ENCODE assay signal across 8 cellular contexts in the genomic region with DNA sequence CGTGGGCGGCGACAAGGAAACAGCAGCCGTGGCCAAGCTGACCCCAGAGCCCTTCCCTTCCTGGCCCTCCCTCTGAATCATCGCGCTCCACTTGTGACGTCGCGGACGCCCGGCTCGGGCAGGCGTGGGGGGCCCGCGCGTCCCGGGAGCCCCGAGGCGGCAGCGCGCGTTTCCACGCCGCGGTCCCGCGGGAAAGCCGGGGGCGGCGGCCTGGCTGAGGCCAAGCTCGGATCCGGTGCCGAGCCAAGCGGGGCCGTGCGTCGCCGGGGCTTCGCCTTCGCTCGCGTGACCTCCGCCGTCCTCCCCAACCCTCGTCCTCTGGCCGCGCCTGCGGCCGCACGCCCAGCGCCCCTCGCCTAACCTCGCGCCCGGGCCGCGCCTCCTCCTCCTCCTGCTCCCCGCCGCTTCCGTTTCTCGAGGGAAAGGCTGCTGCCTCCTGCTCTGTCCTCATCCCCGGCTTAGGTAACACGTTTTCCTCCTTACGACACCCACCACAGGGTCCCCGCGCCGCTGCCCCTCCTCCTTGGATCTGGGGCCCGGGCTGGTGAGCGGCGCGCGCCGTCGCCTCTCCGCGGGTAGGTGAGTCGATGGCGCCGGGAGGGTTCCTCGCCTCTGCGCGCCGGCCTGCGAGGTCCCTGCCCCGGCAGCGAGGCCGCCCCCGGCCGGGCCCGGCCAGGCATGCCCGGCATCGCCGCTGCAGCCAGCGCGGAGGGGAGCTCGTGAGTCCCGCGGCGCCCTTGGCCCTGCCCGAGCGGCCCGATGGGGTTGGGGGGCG. TPM values are rescaled to one million over a fixed set of nuclear protein-coding genes. Genes with fewer than 3 reads are reported as not detected.
DNase-seq lines count a peak whose midpoint lies in the region; ATAC-seq and FAIRE-seq lines count a peak whose summit lies in the region.

A gene with protein sequence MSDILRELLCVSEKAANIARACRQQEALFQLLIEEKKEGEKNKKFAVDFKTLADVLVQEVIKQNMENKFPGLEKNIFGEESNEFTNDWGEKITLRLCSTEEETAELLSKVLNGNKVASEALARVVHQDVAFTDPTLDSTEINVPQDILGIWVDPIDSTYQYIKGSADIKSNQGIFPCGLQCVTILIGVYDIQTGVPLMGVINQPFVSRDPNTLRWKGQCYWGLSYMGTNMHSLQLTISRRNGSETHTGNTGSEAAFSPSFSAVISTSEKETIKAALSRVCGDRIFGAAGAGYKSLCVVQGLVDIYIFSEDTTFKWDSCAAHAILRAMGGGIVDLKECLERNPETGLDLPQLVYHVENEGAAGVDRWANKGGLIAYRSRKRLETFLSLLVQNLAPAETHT (plus strand): TSS at position 90 of the 775 bp plus-strand sequence. CDS start 16,514 bp downstream, outside the sequence.

- H2AFZ ChIP-seq in neuronal stem cell (ENCODE audit: low read length): peak within 1 kb of the TSS; percentile 99

- no peak for FAIRE-seq in urothelium cell line (lab: Jason Lieb, UNC)

- no peak within 1 kb of the TSS for H2BK120ac ChIP-seq in neuronal stem cell (ENCODE audit: low read depth, low read length)

- peak within 1 kb of the TSS; percentile 94 for H3K14ac ChIP-seq in neuronal stem cell (ENCODE audit: low read length)

- no CpG with 5 or more reads among the region's 103 CpGs for whole genome bisulfite sequencing in neuronal stem cell (ENCODE audit: extremely low coverage in 2 of 2, insufficient read length in 2 of 2, insufficient replicate concordance in 1 of 2), 2 donors

- ATAC-seq in GM19455 (IDR thresholded peaks at IDR 0.05; ENCODE audit: unreplicated experiment) (peak; percentile 64), HG03520 (IDR thresholded peaks at IDR 0.05; ENCODE audit: unreplicated experiment) (peak; percentile 49)
- ATAC-seq in activated naive CD4-positive, alpha-beta T cell treated with anti-CD3 and anti-CD28 coated beads, Interleukin-2, amount 50 U/mL, for 72 hours: peak; percentile 76 to 77

- peaks cover 0 to 4% (median 2%) of the 10 kb centered on the region in 3 experiments for H3K27me3 ChIP-seq in neuronal stem cell (ENCODE audit: control insufficient read depth in 3 of 3, insufficient read depth in 3 of 3, low read depth in 1 of 3, low read length in 3 of 3)

- H4K91ac ChIP-seq in neuronal stem cell (ENCODE audit: low read depth, low read length, poor library complexity): no peak within 1 kb of the TSS

- H3K4me1 ChIP-seq in neuronal stem cell (ENCODE audit: control insufficient read depth in 2 of 2, insufficient read depth in 1 of 2, low read depth in 1 of 2, low read length in 2 of 2): peaks cover 4 to 7% of the 10 kb centered on the region in 2 donors

- H2BK5ac ChIP-seq in neuronal stem cell (ENCODE audit: low read length): peak within 1 kb of the TSS; percentile 24

- H2BK12ac ChIP-seq in neuronal stem cell (ENCODE audit: low read length): peak within 1 kb of the TSS; percentile 90

- H3K36me3 Mint-ChIP-seq in activated naive CD4-positive, alpha-beta T cell treated with anti-CD3 and anti-CD28 coated beads, Interleukin-2, amount 50 U/mL, for 72 hours: peaks cover 0 to 6% of the 10 kb centered on the region in 2 donors

- no peaks in the 10 kb centered on the region for H3K9me3 ChIP-seq in neuronal stem cell (replicated peaks in 1 of 2; ENCODE audit: control insufficient read depth in 2 of 2, insufficient read depth in 1 of 2, low read depth in 1 of 2, low read length in 2 of 2)

- H2BK15ac ChIP-seq in neuronal stem cell (ENCODE audit: low read length): peak within 1 kb of the TSS; percentile 81

- H3K18ac ChIP-seq in neuronal stem cell (ENCODE audit: low read length): peak within 1 kb of the TSS; percentile 95

- H3K4ac ChIP-seq in neuronal stem cell (ENCODE audit: low read length): no peak within 1 kb of the TSS

- peak; percentile 14 for DNase-seq in DMS53 treated with DMSO at 0.1 percent for 48 hours (lab: John Stamatoyannopoulos, UW; ENCODE audit: unreplicated experiment)
- peak; percentile 94 for DNase-seq in SIG-M5 treated with dmso at 0.1 percent for 504 hours (lab: John Stamatoyannopoulos, UW; ENCODE audit: unreplicated experiment)
- peak; percentile 47 to 77 for DNase-seq in activated naive CD4-positive, alpha-beta T cell treated with anti-CD3 and anti-CD28 coated beads, Interleukin-2, amount 50 U/mL, for 72 hours (ENCODE audit: low spot score in 2 of 2)
- DNase-seq in germinal center (ENCODE audit: low spot score): peak; percentile 63
- DNase-seq in neuronal stem cell (ENCODE audit: low spot score): peak; percentile 44
- peak; percentile 68 for DNase-seq in urothelium cell line (ENCODE audit: low spot score)

- no peaks in the 10 kb centered on the region for H3K79me1 ChIP-seq in neuronal stem cell (ENCODE audit: low read depth, low read length)

- no peak within 1 kb of the TSS for H3K27ac ChIP-seq in neuronal stem cell (replicated peaks; ENCODE audit: low read length)

- peak within 1 kb of the TSS; percentile 80 for H3K23ac ChIP-seq in neuronal stem cell (ENCODE audit: low read depth, low read length, poor library complexity)

- peak within 1 kb of the TSS; percentile 96 for H3K4me2 ChIP-seq in neuronal stem cell (ENCODE audit: insufficient read depth, low read length, poor library complexity, severe bottlenecking)

- H2AK5ac ChIP-seq in neuronal stem cell (ENCODE audit: low read depth, low read length): peak within 1 kb of the TSS; percentile 47

- peak within 1 kb of the TSS in 1 of 2 donors; percentile 80 for H3K27ac Mint-ChIP-seq in activated naive CD4-positive, alpha-beta T cell treated with anti-CD3 and anti-CD28 coated beads, Interleukin-2, amount 50 U/mL, for 72 hours

- no peaks in the 10 kb centered on the region for H3K36me3 ChIP-seq in neuronal stem cell (replicated peaks in 1 of 2; ENCODE audit: control insufficient read depth in 2 of 2, insufficient read depth in 2 of 2, low read length in 2 of 2)

- no peaks in the 10 kb centered on the region for H3K9me3 Mint-ChIP-seq in activated naive CD4-positive, alpha-beta T cell treated with anti-CD3 and anti-CD28 coated beads, Interleukin-2, amount 50 U/mL, for 72 hours

- H3K9ac ChIP-seq in neuronal stem cell (ENCODE audit: low read depth, low read length, poor library complexity): peak within 1 kb of the TSS; percentile 86

- H4K8ac ChIP-seq in neuronal stem cell (ENCODE audit: low read depth, low read length): peak within 1 kb of the TSS; percentile 82

- H3K4me3 ChIP-seq in neuronal stem cell (ENCODE audit: low read length in 2 of 2): peak within 1 kb of the TSS; percentile 67 to 77

RNA-seq across cellular contexts. Expression of the gene that starts here (rescaled TPM):
- 10 to 100 TPM in 1 of 2 donors, 1 to 10 TPM in 1; 9.2 to 24.1 TPM for total RNA-seq in activated naive CD4-positive, alpha-beta T cell treated with anti-CD3 and anti-CD28 coated beads, Interleukin-2, amount 50 U/mL, for 72 hours
- polyA plus RNA-seq in neuronal stem cell (2013, experiment 1 of 2): 3.9 TPM
- 3.7 TPM for polyA plus RNA-seq in neuronal stem cell (2013, experiment 2 of 2)

Comparison
In these comparisons a context has a peak if more than half of its experiments do, and no peak if none do; other contexts are left out.
1. DNase-seq: peak in every context shown above with its lines; median percentile 94 in SIG-M5 treated with dmso at 0.1 percent for 504 hours; 68 in urothelium cell line; 63 in germinal center; 62 in activated naive CD4-positive, alpha-beta T cell treated with anti-CD3 and anti-CD28 coated beads, Interleukin-2, amount 50 U/mL, for 72 hours; 44 in neuronal stem cell; 14 in DMS53 treated with DMSO at 0.1 percent for 48 hours.